ENCODE assay signal across 8 cellular contexts in the genomic region with DNA sequence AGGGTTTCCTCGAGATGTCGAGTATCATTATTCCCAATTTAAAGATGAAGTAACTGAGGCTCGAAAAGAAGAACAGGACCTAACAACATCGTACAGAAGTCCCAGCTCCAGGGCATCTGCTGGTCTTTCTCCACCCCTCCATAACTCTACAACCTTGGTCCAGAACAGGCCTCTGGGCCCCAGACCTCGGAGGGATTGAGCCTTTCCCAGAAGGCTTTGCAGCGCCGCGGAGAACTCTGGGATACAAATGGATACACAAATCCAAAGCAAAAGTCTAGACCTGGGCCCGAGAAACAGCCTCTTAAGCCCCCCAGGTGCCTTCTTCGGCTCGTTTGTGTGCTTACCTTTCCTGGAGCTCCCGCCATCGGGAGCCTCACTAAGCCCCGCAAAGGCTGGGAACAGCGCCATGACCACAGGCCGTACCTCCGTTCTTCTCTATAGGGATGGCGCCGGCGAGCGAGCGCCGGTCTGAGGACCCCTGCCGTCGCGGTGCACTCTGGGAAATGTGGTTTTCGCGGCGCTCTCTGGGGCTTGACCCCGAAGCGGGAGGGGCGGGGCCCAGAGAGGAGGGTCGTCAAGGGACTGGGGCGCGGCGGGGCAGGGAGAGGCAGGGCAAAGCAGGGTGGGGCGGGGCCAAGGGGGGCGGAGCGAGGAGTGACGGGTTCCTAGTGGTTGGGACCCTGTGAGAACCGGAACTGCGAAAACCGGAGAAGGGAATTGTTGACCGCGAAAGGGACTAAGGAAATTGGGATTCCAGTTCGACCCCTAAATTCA. TPM values are rescaled to one million over a fixed set of nuclear protein-coding genes. Genes with fewer than 3 reads are reported as not detected.
DNase-seq lines count a peak whose midpoint lies in the region; ATAC-seq lines count a peak whose summit lies in the region.

A gene with protein sequence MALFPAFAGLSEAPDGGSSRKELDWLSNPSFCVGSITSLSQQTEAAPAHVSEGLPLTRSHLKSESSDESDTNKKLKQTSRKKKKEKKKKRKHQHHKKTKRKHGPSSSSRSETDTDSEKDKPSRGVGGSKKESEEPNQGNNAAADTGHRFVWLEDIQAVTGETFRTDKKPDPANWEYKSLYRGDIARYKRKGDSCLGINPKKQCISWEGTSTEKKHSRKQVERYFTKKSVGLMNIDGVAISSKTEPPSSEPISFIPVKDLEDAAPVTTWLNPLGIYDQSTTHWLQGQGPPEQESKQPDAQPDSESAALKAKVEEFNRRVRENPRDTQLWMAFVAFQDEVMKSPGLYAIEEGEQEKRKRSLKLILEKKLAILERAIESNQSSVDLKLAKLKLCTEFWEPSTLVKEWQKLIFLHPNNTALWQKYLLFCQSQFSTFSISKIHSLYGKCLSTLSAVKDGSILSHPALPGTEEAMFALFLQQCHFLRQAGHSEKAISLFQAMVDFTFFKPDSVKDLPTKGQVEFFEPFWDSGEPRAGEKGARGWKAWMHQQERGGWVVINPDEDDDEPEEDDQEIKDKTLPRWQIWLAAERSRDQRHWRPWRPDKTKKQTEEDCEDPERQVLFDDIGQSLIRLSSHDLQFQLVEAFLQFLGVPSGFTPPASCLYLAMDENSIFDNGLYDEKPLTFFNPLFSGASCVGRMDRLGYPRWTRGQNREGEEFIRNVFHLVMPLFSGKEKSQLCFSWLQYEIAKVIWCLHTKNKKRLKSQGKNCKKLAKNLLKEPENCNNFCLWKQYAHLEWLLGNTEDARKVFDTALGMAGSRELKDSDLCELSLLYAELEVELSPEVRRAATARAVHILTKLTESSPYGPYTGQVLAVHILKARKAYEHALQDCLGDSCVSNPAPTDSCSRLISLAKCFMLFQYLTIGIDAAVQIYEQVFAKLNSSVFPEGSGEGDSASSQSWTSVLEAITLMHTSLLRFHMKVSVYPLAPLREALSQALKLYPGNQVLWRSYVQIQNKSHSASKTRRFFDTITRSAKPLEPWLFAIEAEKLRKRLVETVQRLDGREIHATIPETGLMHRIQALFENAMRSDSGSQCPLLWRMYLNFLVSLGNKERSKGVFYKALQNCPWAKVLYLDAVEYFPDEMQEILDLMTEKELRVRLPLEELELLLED (minus strand): TSS at position 445 of the 774 bp plus-strand sequence. CDS start 37 bp downstream, at position 408.

- ATAC-seq in GM19397 (IDR thresholded peaks at IDR 0.05; ENCODE audit: unreplicated experiment) (peak; percentile 98), HG03565 (IDR thresholded peaks at IDR 0.05; ENCODE audit: unreplicated experiment) (peak; percentile 90), left lobe of liver (peak; percentile 99)

- DNase-seq in CD1c-positive myeloid dendritic cell (ENCODE audit: extremely low spot score) (peak; percentile 94), NCI-H748 treated with DMSO at 0.1 percent for 48 hours (lab: John Stamatoyannopoulos, UW) (peak; percentile 97), cortex of kidney (lab: John Stamatoyannopoulos, UW) (peak; percentile 82), left lobe of liver (ENCODE audit: low spot score) (peak; percentile 99)
- peak; percentile 91 for DNase-seq in activated CD4-positive, alpha-beta T cell treated with anti-CD3 and anti-CD28 coated beads, Interleukin-2, amount 50 U/mL, for 1 hour
- DNase-seq in stimulated activated CD4-positive, alpha-beta T cell treated with anti-CD3 and anti-CD28 coated beads, Interleukin-2, amount 100 ng/mL, for 24 hours: peak; percentile 99

RNA-seq across cellular contexts. Expression of the gene that starts here (rescaled TPM):
- 14.0 TPM for total RNA-seq in left lobe of liver

Comparison
In these comparisons a context has a peak if more than half of its experiments do, and no peak if none do; other contexts are left out.
1. Peak in every context shown above with its lines: DNase-seq and ATAC-seq.